ENCODE assay signal across 25 cellular contexts in the genomic region with DNA sequence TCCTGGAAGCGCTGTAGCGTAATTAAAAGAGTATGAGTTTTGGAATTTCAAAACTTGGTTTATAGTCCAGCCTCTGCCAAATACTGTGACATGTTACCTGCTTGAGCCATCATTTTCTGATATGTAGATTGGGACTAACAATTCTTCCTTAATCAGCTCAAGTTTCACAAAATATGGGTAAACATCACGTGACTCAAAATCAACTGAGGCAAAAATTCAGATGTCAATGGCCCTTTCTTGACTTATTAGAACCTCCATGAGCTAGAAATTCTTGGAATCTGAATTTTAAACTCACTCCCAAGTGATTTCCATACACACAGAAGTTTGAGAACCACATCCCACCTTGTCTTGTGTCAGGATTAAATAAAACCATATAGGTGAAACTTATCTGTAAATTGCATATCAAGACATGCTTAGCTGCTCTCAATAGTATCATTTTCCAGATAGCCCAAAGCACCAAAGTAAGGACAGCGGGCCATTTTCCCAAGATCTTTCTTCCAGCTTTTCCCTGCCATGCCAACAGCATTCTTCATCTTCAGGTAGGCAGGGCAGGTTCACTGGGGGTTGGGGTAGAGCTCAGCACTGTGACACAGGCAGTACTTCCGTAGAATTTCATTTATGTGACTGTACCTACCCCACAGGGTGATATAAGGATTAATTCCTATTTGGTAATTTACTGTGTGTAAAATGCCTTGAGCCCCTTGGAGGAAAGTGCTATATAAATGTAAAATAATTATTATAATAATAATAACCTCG.
"Had no signal": no experiment of that assay in that cellular context is flagged by ENCODE, and none has a peak within 500 bp of the region (broad histone marks: within the 10 kb centered on the region; RNA-seq: fewer than 3 reads in every experiment).

No MANE protein-coding gene starts in this region.

- H3K79me2 ChIP-seq: parathyroid adenoma had no signal

- H3K9ac ChIP-seq: parathyroid adenoma had no signal

- ATAC-seq: mucosa of descending colon; psoas muscle; stimulated activated naive B cell treated with anti-CD40 and anti-IgM and Interleukin-4, amounts not matched to agents 10 μg/mL and 1 μg/mL and 100 μg/mL, for 72 hours had no signal

- H3K4me3 ChIP-seq: breast epithelium, left ventricle myocardium inferior, mucosa of descending colon, psoas muscle, suprapubic skin, tibial artery had no signal

- H3K27ac ChIP-seq: breast epithelium, epithelial cell of prostate, left ventricle myocardium inferior, neutrophil, parathyroid adenoma, psoas muscle, suprapubic skin, tibial artery had no signal

- DNase-seq: activated CD4-positive, alpha-beta memory T cell treated with anti-CD3 and anti-CD28 coated beads, Interleukin-2, amount 10 ng/mL, durations not matched to agents 7 days and 5 days; activated CD4-positive, alpha-beta T cell treated with anti-CD3 and anti-CD28 coated beads, Interleukin-2, amount 10 ng/mL, durations not matched to agents 7 days and 5 days; activated CD8-positive, alpha-beta memory T cell treated with anti-CD3 and anti-CD28 coated beads, Interleukin-2, amount 50 U/mL, for 48 hours; activated gamma-delta T cell; activated naive CD4-positive, alpha-beta T cell treated with anti-CD3 and anti-CD28 coated beads, Interleukin-2, amount 10 ng/mL, durations not matched to agents 7 days and 5 days; activated naive CD8-positive, alpha-beta T cell treated with anti-CD3 and anti-CD28 coated beads, Interleukin-2, amount 10 ng/mL, durations not matched to agents 7 days and 5 days; activated T-cell treated with anti-CD3 and anti-CD28 coated beads, Interleukin-2, amount 50 U/mL, for 24 hours; central memory CD4-positive, alpha-beta T cell; dermis blood vessel endothelial cell; effector CD4-positive, alpha-beta T cell; left ventricle myocardium inferior; mucosa of descending colon; psoas muscle; stimulated activated CD4-positive, alpha-beta T cell treated with anti-CD3 and anti-CD28 coated beads, Interleukin-15, amount 100 ng/mL, for 24 hours; stimulated activated CD4-positive, alpha-beta T cell treated with anti-CD3 and anti-CD28 coated beads, Interleukin-2, amount 100 ng/mL, for 24 hours; stimulated activated naive B cell treated with anti-CD40 and anti-IgM and Interleukin-4, amounts not matched to agents 10 μg/mL and 1 μg/mL and 100 μg/mL, for 72 hours; tibial artery had no signal

- H3K9me3 ChIP-seq: breast epithelium, left ventricle myocardium inferior, mucosa of descending colon, neutrophil, psoas muscle, suprapubic skin, tibial artery had no signal

- FAIRE-seq: endometrium, frontal cortex, islet of Langerhans had no signal

- H3K27me3 ChIP-seq: breast epithelium, neutrophil, suprapubic skin, tibial artery had no signal

- H3K4me1 ChIP-seq: breast epithelium, parathyroid adenoma, psoas muscle, suprapubic skin had no signal

- H2AFZ ChIP-seq: parathyroid adenoma had no signal

- H3K36me3 ChIP-seq: left ventricle myocardium inferior, neutrophil, suprapubic skin, tibial artery had no signal
